7 cellular contexts compared by ENCODE assay signal in genomic region chr4:88285235-88285505, GRCh38. TPM values are rescaled to one million over a fixed set of nuclear protein-coding genes. Genes with fewer than 3 reads are reported as not detected.
DNase-seq lines count a peak whose midpoint lies in the region; ATAC-seq and TF ChIP-seq lines count a peak whose summit lies in the region.

No MANE protein-coding gene starts in this region.

- H3K9me3 ChIP-seq in iPS-18a (ENCODE audit: control insufficient read depth, low read depth, low read length), result no peaks in the 10 kb centered on the region

- intact Hi-C loops in activated CD8-positive, alpha-beta T cell treated with anti-CD3 and anti-CD28 coated beads for 36 hours (cut with micrococcal nuclease), result loop anchor here (2.0 to 10.0 kb wide), 2 partner anchors 98 to 170 kb away; partner anchors contain the start of gene HERC5

- H3K27ac Mint-ChIP-seq in HFFc6, result peak overlapping the region; percentile 96; the same call in 1 of the 2 replicates
- peak overlapping the region; percentile 77 for H3K27ac Mint-ChIP-seq in activated CD8-positive, alpha-beta T cell treated with anti-CD3 and anti-CD28 coated beads for 36 hours
- peak overlapping the region; percentile 98 for H3K27ac Mint-ChIP-seq in stimulated activated effector memory CD8-positive, alpha-beta T cell treated with anti-CD3 and anti-CD28 coated beads, Interleukin-12 subunit alpha, Interleukin-12 subunit beta, amount 100 ng/mL, for 72 hours

- H3K27me3 Mint-ChIP-seq in HFFc6 (ENCODE audit: insufficient read depth), result peaks cover 6% of the 10 kb centered on the region
- no peaks in the 10 kb centered on the region for H3K27me3 Mint-ChIP-seq in activated CD8-positive, alpha-beta T cell treated with anti-CD3 and anti-CD28 coated beads for 36 hours

- H3K9ac ChIP-seq in iPS-18a (ENCODE audit: low read length), result no peak overlapping the region

- peaks cover 28% of the 10 kb centered on the region for H3K4me1 Mint-ChIP-seq in HFFc6 (ENCODE audit: low read depth)
- H3K4me1 Mint-ChIP-seq in activated CD8-positive, alpha-beta T cell treated with anti-CD3 and anti-CD28 coated beads for 36 hours (ENCODE audit: low read depth), result peaks cover 27% of the 10 kb centered on the region
- H3K4me1 Mint-ChIP-seq in stimulated activated effector memory CD8-positive, alpha-beta T cell treated with anti-CD3 and anti-CD28 coated beads, Interleukin-12 subunit alpha, Interleukin-12 subunit beta, amount 100 ng/mL, for 72 hours, result peaks cover 39% of the 10 kb centered on the region

- peak overlapping the region; percentile 78 for H3K4me3 ChIP-seq in iPS-18a (ENCODE audit: low read length)

- POLR2A ChIA-PET in activated CD8-positive, alpha-beta T cell treated with anti-CD3 and anti-CD28 coated beads for 36 hours (lab: Charles Lee), result interaction anchor here (3.6 kb wide), 1 partner anchor 13 kb away, joined by 13 read pairs; no protein-coding TSS in a partner anchor

- H3K27me3 ChIP-seq in iPS-18a (ENCODE audit: control insufficient read depth, insufficient read depth, low read length), result peaks cover 36% of the 10 kb centered on the region

- peaks cover 10% of the 10 kb centered on the region for H3K4me1 ChIP-seq in iPS-18a (ENCODE audit: control insufficient read depth, low read depth, low read length)

- CTCF ChIA-PET in activated CD8-positive, alpha-beta T cell treated with anti-CD3 and anti-CD28 coated beads for 36 hours (lab: Charles Lee), result interaction anchor here (1.1 to 2.1 kb wide), 5 partner anchors 13 to 93 kb away, joined by 3 to 8 read pairs (median 4); partner anchors contain the start of gene HERC6

- no peak for TF ChIP-seq CTCF in HFFc6 (IDR thresholded peaks at IDR 0.05)
- no peak for TF ChIP-seq CTCF in activated CD8-positive, alpha-beta T cell treated with anti-CD3 and anti-CD28 coated beads for 36 hours (IDR thresholded peaks at IDR 0.05)

- no peaks in the 10 kb centered on the region for H3K36me3 ChIP-seq in iPS-18a (ENCODE audit: control insufficient read depth, low read depth, low read length)

- no peaks in the 10 kb centered on the region for H3K36me3 Mint-ChIP-seq in HFFc6 (ENCODE audit: low read depth)
- peaks cover 26% of the 10 kb centered on the region for H3K36me3 Mint-ChIP-seq in activated CD8-positive, alpha-beta T cell treated with anti-CD3 and anti-CD28 coated beads for 36 hours (ENCODE audit: low read depth)
- peaks cover 22% of the 10 kb centered on the region for H3K36me3 Mint-ChIP-seq in stimulated activated effector memory CD8-positive, alpha-beta T cell treated with anti-CD3 and anti-CD28 coated beads, Interleukin-12 subunit alpha, Interleukin-12 subunit beta, amount 100 ng/mL, for 72 hours

- H3K9me3 Mint-ChIP-seq in HFFc6, result no peaks in the 10 kb centered on the region
- H3K9me3 Mint-ChIP-seq in activated CD8-positive, alpha-beta T cell treated with anti-CD3 and anti-CD28 coated beads for 36 hours, result no peaks in the 10 kb centered on the region
- no peaks in the 10 kb centered on the region for H3K9me3 Mint-ChIP-seq in stimulated activated effector memory CD8-positive, alpha-beta T cell treated with anti-CD3 and anti-CD28 coated beads, Interleukin-12 subunit alpha, Interleukin-12 subunit beta, amount 100 ng/mL, for 72 hours

- no peak for DNase-seq in HFFc6
- no peak for DNase-seq in activated CD8-positive, alpha-beta T cell treated with anti-CD3 and anti-CD28 coated beads for 36 hours
- DNase-seq in stimulated activated effector memory CD8-positive, alpha-beta T cell treated with anti-CD3 and anti-CD28 coated beads, Interleukin-12 subunit alpha, Interleukin-12 subunit beta, amount 100 ng/mL, for 72 hours (ENCODE audit: low spot score in 2 of 2), result no peak
- DNase-seq in EL, result no peak
- no peak for DNase-seq in HPDE6-E6E7 (ENCODE audit: extremely low spot score)
- DNase-seq in amniotic stem cell (lab: John Stamatoyannopoulos, UW), result no peak

- H3K27ac ChIP-seq in iPS-18a (ENCODE audit: low read length), result no peak overlapping the region

- ATAC-seq in activated CD8-positive, alpha-beta T cell treated with anti-CD3 and anti-CD28 coated beads for 36 hours, result no peak
- ATAC-seq in stimulated activated effector memory CD8-positive, alpha-beta T cell treated with anti-CD3 and anti-CD28 coated beads, Interleukin-12 subunit alpha, Interleukin-12 subunit beta, amount 100 ng/mL, for 72 hours, result no peak

- peak overlapping the region; percentile 98 for H3K4me3 Mint-ChIP-seq in HFFc6
- H3K4me3 Mint-ChIP-seq in activated CD8-positive, alpha-beta T cell treated with anti-CD3 and anti-CD28 coated beads for 36 hours, result peak overlapping the region; percentile 92
- H3K4me3 Mint-ChIP-seq in stimulated activated effector memory CD8-positive, alpha-beta T cell treated with anti-CD3 and anti-CD28 coated beads, Interleukin-12 subunit alpha, Interleukin-12 subunit beta, amount 100 ng/mL, for 72 hours, result peak overlapping the region; percentile 94

RNA-seq across cellular contexts. Expression of gene PPM1K, which starts 0.8 kb away (rescaled TPM):
- 10 to 100 TPM in 1 of 6 experiments, 1 to 10 TPM in 5; 5.8 to 11.6 (median 6.7) TPM for total RNA-seq in HFFc6 (2021; fragmentation: NEBNext Ultra II Directional; extraction: Animal tissue kit (Norgen Biotek cat#: 25700))
- 10 to 100 TPM; 46.1 to 57.5 TPM for total RNA-seq in activated CD8-positive, alpha-beta T cell treated with anti-CD3 and anti-CD28 coated beads for 36 hours
